In the genomic region with DNA sequence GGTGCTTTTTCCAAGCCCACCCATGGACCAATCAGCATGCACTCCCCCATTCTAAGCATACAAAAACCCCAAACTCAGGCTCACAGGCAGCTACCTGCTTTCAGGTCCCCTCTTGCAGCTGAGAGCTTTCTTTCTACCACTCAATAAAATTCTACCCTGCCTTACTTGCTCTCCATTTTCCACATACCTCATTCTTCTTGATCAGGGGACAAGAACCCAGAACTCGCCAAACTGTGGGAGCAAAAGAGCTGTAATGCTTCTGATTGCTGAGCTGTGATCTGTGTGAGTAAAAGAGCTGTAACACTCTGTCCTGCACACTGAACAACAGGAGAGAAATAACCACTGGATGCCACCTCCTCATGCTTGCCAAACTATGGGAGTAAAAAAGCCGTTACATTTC, we compare ENCODE assay signal across 10 cellular contexts.
"Had no signal": no experiment of that assay in that cellular context is flagged by ENCODE, and none has a peak within 500 bp of the region (broad histone marks: within the 10 kb centered on the region; RNA-seq: fewer than 3 reads in every experiment).

No MANE protein-coding gene starts in this region.

- H3K27ac ChIP-seq: GM23248, HL-60, KMS-11 had no signal

- H3K4me3 ChIP-seq: GM23248 had no signal

- H3K9ac ChIP-seq: GM23248, KMS-11 had no signal

- H2AFZ ChIP-seq: GM23248 had no signal

- H3K27ac Mint-ChIP-seq: H9, HFFc6, IgD-negative memory B cell had no signal

- H3K4me3 Mint-ChIP-seq: H9, HFFc6, IgD-negative memory B cell had no signal

- H3K27me3 Mint-ChIP-seq: IgD-negative memory B cell had no signal

- H3K4me1 Mint-ChIP-seq: H9, IgD-negative memory B cell had no signal

- H3K36me3 Mint-ChIP-seq: IgD-negative memory B cell had no signal

- H3K4me2 ChIP-seq: KMS-11 had no signal

- DNase-seq: H9, HCEC 1CT, HFFc6, Kasumi-1, KBM-7 had no signal

- ATAC-seq: HepG2 had no signal
